In the genomic region with DNA sequence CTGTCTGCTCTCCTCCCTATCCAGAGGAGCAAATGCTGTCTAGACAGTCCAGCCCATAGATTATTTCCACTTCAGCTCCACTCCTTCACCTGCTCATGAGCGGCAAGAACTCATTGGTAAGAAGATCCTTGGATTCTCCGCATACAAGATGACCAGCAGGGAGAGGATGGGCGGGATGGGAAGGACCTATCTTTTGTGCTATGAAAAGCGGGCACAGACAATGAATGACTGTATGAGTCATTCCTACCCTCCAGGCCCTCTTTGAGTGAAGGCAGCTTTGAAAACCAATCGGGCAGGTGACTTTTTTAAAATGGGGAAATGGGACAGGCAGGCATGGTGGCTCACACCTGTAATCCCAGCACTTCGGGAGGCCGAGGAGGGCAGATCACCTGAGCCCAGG, we compare ENCODE assay signal across 23 cellular contexts. TPM values are rescaled to one million over a fixed set of nuclear protein-coding genes. Genes with fewer than 3 reads are reported as not detected.
"Had no signal": no experiment of that assay in that cellular context is flagged by ENCODE, and none has a peak within 500 bp of the region (broad histone marks: within the 10 kb centered on the region; RNA-seq: fewer than 3 reads in every experiment).

No MANE protein-coding gene starts in this region.

- H3K4me1 ChIP-seq: adrenal gland, transverse colon had no signal

- H3K4me3 ChIP-seq: adrenal gland, skin epidermis, transverse colon had no signal

- H3K27me3 Mint-ChIP-seq: activated CD4-positive, alpha-beta T cell treated with anti-CD3 and anti-CD28 coated beads for 36 hours; memory B cell; progenitor cell of endocrine pancreas; stimulated activated naive CD8-positive, alpha-beta T cell treated with anti-CD3 and anti-CD28 coated beads, Interleukin-15, Interleukin-2, amounts not matched to agents 100 ng/mL and 50 ng/mL, for 24 hours had no signal

- H3K9me3 Mint-ChIP-seq: activated T-helper 1 cell treated with anti-CD3 and anti-CD28 coated beads, Interleukin-12 subunit alpha, Interleukin-12 subunit beta, Interleukin-2, Interleukin-4 antibody, amounts not matched to agents 30 ng/mL and 10 ng/mL and 1 ng/mL, durations not matched to agents 14 hours and 24 hours and 36 hours had no signal

- DNase-seq: activated CD4-positive, alpha-beta T cell treated with anti-CD3 and anti-CD28 coated beads for 36 hours; activated CD4-positive, alpha-beta T cell treated with anti-CD3 and anti-CD28 coated beads, Interleukin-2, amount 50 U/mL, for 48 hours; activated gamma-delta T cell treated with Interleukin-2 at 50 U/mL for 16 hours; adrenal gland; effector CD4-positive, alpha-beta T cell; stimulated activated CD4-positive, alpha-beta T cell treated with anti-CD3 and anti-CD28 coated beads, Interleukin-15, amount 100 ng/mL, for 24 hours; stimulated activated CD4-positive, alpha-beta T cell treated with anti-CD3 and anti-CD28 coated beads, Interleukin-2, amount 100 ng/mL, for 48 hours; transverse colon had no signal

- FAIRE-seq: astrocyte, TTC549 had no signal

- H3K36me3 ChIP-seq: adrenal gland, transverse colon had no signal

- H3K4me3 Mint-ChIP-seq: activated CD4-positive, alpha-beta T cell treated with anti-CD3 and anti-CD28 coated beads for 36 hours; activated T-helper 1 cell treated with anti-CD3 and anti-CD28 coated beads, Interleukin-12 subunit alpha, Interleukin-12 subunit beta, Interleukin-2, Interleukin-4 antibody, amounts not matched to agents 30 ng/mL and 10 ng/mL and 1 ng/mL, durations not matched to agents 14 hours and 24 hours and 36 hours; memory B cell; stimulated activated naive CD8-positive, alpha-beta T cell treated with anti-CD3 and anti-CD28 coated beads, Interleukin-15, Interleukin-2, amounts not matched to agents 100 ng/mL and 50 ng/mL, for 24 hours; WTC11 had no signal

- H3K4me1 Mint-ChIP-seq: activated CD4-positive, alpha-beta T cell treated with anti-CD3 and anti-CD28 coated beads for 36 hours; memory B cell had no signal

- H3K9me3 ChIP-seq: adrenal gland had no signal

- H3K27ac Mint-ChIP-seq: activated CD4-positive, alpha-beta T cell treated with anti-CD3 and anti-CD28 coated beads for 36 hours; activated naive CD4-positive, alpha-beta T cell treated with anti-CD3 and anti-CD28 coated beads, Interleukin-2, amount 50 U/mL, for 72 hours; activated T-helper 1 cell treated with anti-CD3 and anti-CD28 coated beads, Interleukin-12 subunit alpha, Interleukin-12 subunit beta, Interleukin-2, Interleukin-4 antibody, amounts not matched to agents 30 ng/mL and 10 ng/mL and 1 ng/mL, durations not matched to agents 14 hours and 24 hours and 36 hours; memory B cell; progenitor cell of endocrine pancreas; stimulated activated naive CD8-positive, alpha-beta T cell treated with anti-CD3 and anti-CD28 coated beads, Interleukin-15, Interleukin-2, amounts not matched to agents 100 ng/mL and 50 ng/mL, for 24 hours; WTC11 had no signal

- ATAC-seq: activated CD4-positive, alpha-beta T cell treated with anti-CD3 and anti-CD28 coated beads for 36 hours; activated naive CD4-positive, alpha-beta T cell treated with anti-CD3 and anti-CD28 coated beads, Interleukin-2, amount 50 U/mL, for 72 hours; esophagus mucosa; WTC11 had no signal

- H3K27ac ChIP-seq: adrenal gland, skin epidermis, transverse colon had no signal

- H3K27me3 ChIP-seq: adrenal gland, transverse colon had no signal

RNA-seq across cellular contexts. Expression of a gene that starts 49.4 kb away (rescaled TPM):
- total RNA-seq: activated CD4-positive, alpha-beta T cell treated with anti-CD3 and anti-CD28 coated beads for 36 hours; activated naive CD4-positive, alpha-beta T cell treated with anti-CD3 and anti-CD28 coated beads, Interleukin-2, amount 50 U/mL, for 72 hours; activated T-helper 1 cell treated with anti-CD3 and anti-CD28 coated beads, Interleukin-12 subunit alpha, Interleukin-12 subunit beta, Interleukin-2, Interleukin-4 antibody, amounts not matched to agents 30 ng/mL and 10 ng/mL and 1 ng/mL, durations not matched to agents 14 hours and 24 hours and 36 hours; adrenal gland; astrocyte; cerebellum; esophagus mucosa; liver; mononuclear cell; osteoblast; progenitor cell of endocrine pancreas; transverse colon; WTC11 had no signal
- polyA plus RNA-seq: adrenal gland, liver, neural cell had no signal
